In genomic region chr6:167288712-167289225, GRCh38 we compare ENCODE assay signal across 8 cellular contexts. TPM values are rescaled to one million over a fixed set of nuclear protein-coding genes. Genes with fewer than 3 reads are reported as not detected.
DNase-seq lines count a peak whose midpoint lies in the region; ATAC-seq and TF ChIP-seq lines count a peak whose summit lies in the region.
"Not testable (repeated sequence)": the region's sequence is repeated elsewhere in the genome, so short reads cannot be mapped to it uniquely, and the experiment has no call there.

No MANE protein-coding gene starts in this region.

- H3K9me3 ChIP-seq in endodermal cell (ENCODE audit: control insufficient read depth, low read length); lung (ENCODE audit: control insufficient read depth in 2 of 2, insufficient read depth in 1 of 2, low read length in 1 of 2): not testable (repeated sequence)

- not testable (repeated sequence) for H3K36me3 ChIP-seq in endodermal cell (ENCODE audit: control insufficient read depth, insufficient read depth, low read length); lung (ENCODE audit: control insufficient read depth in 2 of 2, insufficient read depth in 2 of 2, low read length in 2 of 2)

- H3K4me1 Mint-ChIP-seq in activated CD4-positive, alpha-beta T cell treated with anti-CD3 and anti-CD28 coated beads, Interleukin-2, amount 10 ng/mL, durations not matched to agents 7 days and 5 days = not testable (repeated sequence)
- peaks cover 27% of the 10 kb centered on the region for H3K4me1 Mint-ChIP-seq in endodermal cell

- not testable (repeated sequence) for H3K27ac ChIP-seq in endodermal cell (ENCODE audit: low read depth, low read length); lung (ENCODE audit: low read depth in 1 of 2, low read length in 1 of 2)

- DNase-seq in Caki2 (ENCODE audit: low read depth) = peak; percentile 29
- DNase-seq in NCI-H524 (lab: John Stamatoyannopoulos, UW) = peak; percentile 27 to 74
- DNase-seq in activated CD4-positive, alpha-beta T cell treated with anti-CD3 and anti-CD28 coated beads, Interleukin-2, amount 10 ng/mL, durations not matched to agents 7 days and 5 days = peak; percentile 41
- peak; percentile 77 for DNase-seq in endodermal cell
- DNase-seq in lung (ENCODE audit: low spot score) = not testable (repeated sequence)
- DNase-seq in stimulated activated CD4-positive, alpha-beta T cell treated with anti-CD3 and anti-CD28 coated beads, Interleukin-4, amount 100 ng/mL, for 1 hour = peak; percentile 15

- peak; percentile 87 for TF ChIP-seq CTCF in endodermal cell (conservative IDR thresholded peaks at IDR 0.05)
- peak; percentile 5 for TF ChIP-seq CTCF in lung (IDR thresholded peaks at IDR 0.05; ENCODE audit: control extremely low read depth, extremely low read depth)

- not testable (repeated sequence) for H3K36me3 Mint-ChIP-seq in activated CD4-positive, alpha-beta T cell treated with anti-CD3 and anti-CD28 coated beads, Interleukin-2, amount 10 ng/mL, durations not matched to agents 7 days and 5 days (ENCODE audit: low read depth); endodermal cell (ENCODE audit: low read depth)

- CTCF ChIA-PET in activated CD4-positive, alpha-beta T cell treated with anti-CD3 and anti-CD28 coated beads, Interleukin-2, amount 10 ng/mL, durations not matched to agents 7 days and 5 days (lab: Charles Lee) = not testable (repeated sequence)

- H3K9ac ChIP-seq in endodermal cell (ENCODE audit: extremely low read depth, low read length, poor library complexity, severe bottlenecking) = not testable (repeated sequence)

- not testable (repeated sequence) for H3K27me3 Mint-ChIP-seq in activated CD4-positive, alpha-beta T cell treated with anti-CD3 and anti-CD28 coated beads, Interleukin-2, amount 10 ng/mL, durations not matched to agents 7 days and 5 days; endodermal cell (ENCODE audit: insufficient read depth)

- H3K27me3 ChIP-seq in endodermal cell (ENCODE audit: control insufficient read depth, insufficient read depth, low read length, poor library complexity, severe bottlenecking); lung (ENCODE audit: control insufficient read depth, insufficient read depth): not testable (repeated sequence)

- H3K4me3 ChIP-seq in endodermal cell (ENCODE audit: low read length); lung: not testable (repeated sequence)

- not testable (repeated sequence) for H3K9me3 Mint-ChIP-seq in activated CD4-positive, alpha-beta T cell treated with anti-CD3 and anti-CD28 coated beads, Interleukin-2, amount 10 ng/mL, durations not matched to agents 7 days and 5 days; endodermal cell

- not testable (repeated sequence) for H3K4me3 Mint-ChIP-seq in activated CD4-positive, alpha-beta T cell treated with anti-CD3 and anti-CD28 coated beads, Interleukin-2, amount 10 ng/mL, durations not matched to agents 7 days and 5 days; endodermal cell

- POLR2A ChIA-PET in activated CD4-positive, alpha-beta T cell treated with anti-CD3 and anti-CD28 coated beads, Interleukin-2, amount 10 ng/mL, durations not matched to agents 7 days and 5 days (lab: Charles Lee) = not testable (repeated sequence)

- WGBS in endodermal cell (ENCODE audit: insufficient coverage in 1 of 2, insufficient read length in 1 of 2), 2 experiments = 29 to 47% methylated on average over 3 to 10 of the region's 14 CpGs
- 20 to 31% methylated on average over 10 to 14 of the region's 14 CpGs for WGBS in lung, 2 donors

- H3K4me1 ChIP-seq in endodermal cell (ENCODE audit: control insufficient read depth, insufficient read depth, low read length); lung (ENCODE audit: control insufficient read depth in 2 of 2, insufficient read depth in 2 of 2, low read length in 2 of 2): not testable (repeated sequence)

- ATAC-seq in GM19467 (IDR thresholded peaks at IDR 0.05; ENCODE audit: unreplicated experiment) (peak; percentile 77), HG03432 (IDR thresholded peaks at IDR 0.05; ENCODE audit: unreplicated experiment) (peak; percentile 84), lung (ENCODE audit: insufficient read depth, low FRiP score) (peak; percentile 51)

- in situ Hi-C loops in Caki2 (cut with HindIII; ENCODE audit: low pct_unique_long_range_greater_than_20kb, low sequenced_read_pairs) = not testable (repeated sequence)

- not testable (repeated sequence) for H3K27ac Mint-ChIP-seq in activated CD4-positive, alpha-beta T cell treated with anti-CD3 and anti-CD28 coated beads, Interleukin-2, amount 10 ng/mL, durations not matched to agents 7 days and 5 days; endodermal cell

RNA-seq across cellular contexts. Expression of gene UNC93A, which starts 2.3 kb away (rescaled TPM):
- total RNA-seq in Caki2 (2014; rRNA removed; shearing (Covaris generic); ENCODE audit: low replicate concordance) = not detected in 2 replicates
- not detected for total RNA-seq in activated CD4-positive, alpha-beta T cell treated with anti-CD3 and anti-CD28 coated beads, Interleukin-2, amount 10 ng/mL, durations not matched to agents 7 days and 5 days
- total RNA-seq in endodermal cell = 1 to 10 TPM; 2.0 to 4.0 TPM
- 3.1 TPM for polyA plus RNA-seq in endodermal cell (2013, experiment 1 of 2)
- 0.83 TPM for polyA plus RNA-seq in endodermal cell (2013, experiment 2 of 2)
- total RNA-seq in lung = not detected
- polyA plus RNA-seq in lung = not detected

RNA-seq across cellular contexts. Expression of gene TTLL2, which starts 36.1 kb away (rescaled TPM):
- total RNA-seq in Caki2 (2014; rRNA removed; shearing (Covaris generic); ENCODE audit: low replicate concordance) = not detected in 2 replicates
- not detected for total RNA-seq in activated CD4-positive, alpha-beta T cell treated with anti-CD3 and anti-CD28 coated beads, Interleukin-2, amount 10 ng/mL, durations not matched to agents 7 days and 5 days
- total RNA-seq in endodermal cell (not detected), lung (not detected)
- polyA plus RNA-seq in endodermal cell (2013, experiment 1 of 2) = not detected
- not detected for polyA plus RNA-seq in endodermal cell (2013, experiment 2 of 2)
- not detected for polyA plus RNA-seq in lung
